ENCODE assay signal across 8 cellular contexts in the genomic region with DNA sequence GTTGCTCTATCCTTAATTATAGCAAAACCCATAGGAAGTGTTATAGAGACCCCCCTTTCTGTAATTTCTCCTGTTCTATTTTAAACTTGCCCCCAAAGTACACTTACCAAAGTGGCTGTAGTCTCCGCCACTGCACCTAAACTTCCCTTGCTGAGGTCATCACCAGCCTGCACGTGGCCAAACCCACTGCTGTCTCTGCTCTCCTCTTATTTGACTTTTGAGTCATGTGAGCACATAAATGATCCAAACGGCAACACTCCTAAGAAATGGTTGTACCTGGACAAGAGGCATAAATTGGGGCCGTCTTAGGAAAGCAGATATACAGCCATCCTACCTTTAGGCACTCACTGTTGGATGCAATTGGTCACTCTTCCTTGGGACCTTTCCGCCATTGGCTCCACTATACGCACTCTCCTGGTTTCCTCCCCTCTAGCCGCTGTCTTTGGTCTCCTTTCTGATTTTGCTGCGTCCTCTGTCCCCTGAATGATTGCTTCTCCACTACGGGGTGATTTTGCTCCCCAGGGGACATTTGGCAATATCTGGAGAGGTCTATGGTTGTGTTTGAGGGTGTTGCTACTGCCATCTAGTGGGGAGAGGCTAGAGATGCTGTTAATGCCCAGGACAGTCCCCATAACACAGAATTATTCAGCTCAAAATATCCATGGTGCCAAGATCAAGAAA. TPM values are rescaled to one million over a fixed set of nuclear protein-coding genes. Genes with fewer than 3 reads are reported as not detected.
DNase-seq lines count a peak whose midpoint lies in the region; ATAC-seq and TF ChIP-seq lines count a peak whose summit lies in the region.

No MANE protein-coding gene starts in this region.

- no peak overlapping the region for H3K27ac ChIP-seq in CD4-positive, CD25-positive, alpha-beta regulatory T cell (ENCODE audit: insufficient read depth, low read length, poor library complexity, severe bottlenecking)
- H3K27ac ChIP-seq in thoracic aorta: no peak overlapping the region

- TF ChIP-seq CTCF in NB4 (IDR thresholded peaks at IDR 0.05; ENCODE audit: low read depth, low read length) (peak; percentile 96), thoracic aorta (IDR thresholded peaks at IDR 0.05) (peak; percentile 41)

- H3K9me3 ChIP-seq in CD4-positive, CD25-positive, alpha-beta regulatory T cell (ENCODE audit: control insufficient read depth in 2 of 2, low read length in 2 of 2): no peaks in the 10 kb centered on the region
- no peaks in the 10 kb centered on the region for H3K9me3 ChIP-seq in thoracic aorta

- H3K4me1 Mint-ChIP-seq in CD4-positive, CD25-positive, alpha-beta regulatory T cell: no peaks in the 10 kb centered on the region
- H3K4me1 Mint-ChIP-seq in central memory CD8-positive, alpha-beta T cell: no peaks in the 10 kb centered on the region

- no peak overlapping the region for H3K4me3 Mint-ChIP-seq in CD4-positive, CD25-positive, alpha-beta regulatory T cell
- no peak overlapping the region for H3K4me3 Mint-ChIP-seq in central memory CD8-positive, alpha-beta T cell

- H3K27ac Mint-ChIP-seq in CD4-positive, CD25-positive, alpha-beta regulatory T cell: no peak overlapping the region
- no peak overlapping the region for H3K27ac Mint-ChIP-seq in central memory CD8-positive, alpha-beta T cell (ENCODE audit: low read depth)

- H3K4me3 ChIP-seq in CD4-positive, CD25-positive, alpha-beta regulatory T cell (ENCODE audit: low read depth, low read length): no peak overlapping the region
- H3K4me3 ChIP-seq in NB4 (ENCODE audit: low read depth, low read length) (no peak overlapping the region), thoracic aorta (no peak overlapping the region)

- H3K36me3 ChIP-seq in CD4-positive, CD25-positive, alpha-beta regulatory T cell (ENCODE audit: control insufficient read depth, insufficient read depth, low read length): no peaks in the 10 kb centered on the region
- H3K36me3 ChIP-seq in thoracic aorta: no peaks in the 10 kb centered on the region

- no peak for TF ChIP-seq POLR2A in NB4 (IDR thresholded peaks at IDR 0.05; ENCODE audit: extremely low read depth, insufficient read length)

- peak in 2 of 3 donors; percentile 53 to 68 for DNase-seq in CD4-positive, CD25-positive, alpha-beta regulatory T cell
- peak; percentile 90 for DNase-seq in NB4 (ENCODE audit: low read depth)
- peak; percentile 74 for DNase-seq in SW480 (ENCODE audit: low spot score)
- DNase-seq in central memory CD8-positive, alpha-beta T cell (ENCODE audit: low spot score in 2 of 2): no peak
- DNase-seq in left lobe of liver (ENCODE audit: low spot score): no peak
- DNase-seq in thoracic aorta (ENCODE audit: low spot score): no peak
- no peak for DNase-seq in cortex of kidney (lab: John Stamatoyannopoulos, UW)

- H3K27me3 ChIP-seq in CD4-positive, CD25-positive, alpha-beta regulatory T cell (ENCODE audit: control insufficient read depth, insufficient read depth, low read length): peaks cover 3% of the 10 kb centered on the region
- H3K27me3 ChIP-seq in thoracic aorta (replicated peaks; ENCODE audit: insufficient read depth): no peaks in the 10 kb centered on the region

- H3K36me3 Mint-ChIP-seq in CD4-positive, CD25-positive, alpha-beta regulatory T cell: no peaks in the 10 kb centered on the region
- H3K36me3 Mint-ChIP-seq in central memory CD8-positive, alpha-beta T cell (ENCODE audit: insufficient read depth): no peaks in the 10 kb centered on the region

- no peaks in the 10 kb centered on the region for H3K4me1 ChIP-seq in CD4-positive, CD25-positive, alpha-beta regulatory T cell (ENCODE audit: control insufficient read depth, insufficient read depth, low read length, poor library complexity, severe bottlenecking)
- H3K4me1 ChIP-seq in thoracic aorta (ENCODE audit: control insufficient read depth in 1 of 2, low read depth in 2 of 2): no peaks in the 10 kb centered on the region

- peak; percentile 74 to 76 for ATAC-seq in CD4-positive, CD25-positive, alpha-beta regulatory T cell (ENCODE audit: low read depth in 2 of 2)
- ATAC-seq in GM18907 (IDR thresholded peaks at IDR 0.05; ENCODE audit: unreplicated experiment) (peak; percentile 71), left lobe of liver (peak; percentile 97), thoracic aorta (ENCODE audit: insufficient number of reproducible peaks, low FRiP score, low read depth) (no peak)
- ATAC-seq in central memory CD8-positive, alpha-beta T cell (replicated peaks; ENCODE audit: extremely low read depth, poor library complexity, severe bottlenecking): peak; percentile 70

- no peaks in the 10 kb centered on the region for H3K9me3 Mint-ChIP-seq in CD4-positive, CD25-positive, alpha-beta regulatory T cell
- H3K9me3 Mint-ChIP-seq in central memory CD8-positive, alpha-beta T cell: no peaks in the 10 kb centered on the region

- peaks cover 20% of the 10 kb centered on the region for H3K27me3 Mint-ChIP-seq in CD4-positive, CD25-positive, alpha-beta regulatory T cell
- peaks cover 13% of the 10 kb centered on the region for H3K27me3 Mint-ChIP-seq in central memory CD8-positive, alpha-beta T cell

RNA-seq across cellular contexts. Expression of gene IL36G, which starts 19.2 kb away (rescaled TPM):
- not detected for total RNA-seq in CD4-positive, CD25-positive, alpha-beta regulatory T cell
- polyA plus RNA-seq in CD4-positive, CD25-positive, alpha-beta regulatory T cell: not detected
- total RNA-seq in left lobe of liver (0.20 TPM), thoracic aorta (not detected)

RNA-seq across cellular contexts. Expression of gene IL36A, which starts 46.7 kb away (rescaled TPM):
- total RNA-seq in CD4-positive, CD25-positive, alpha-beta regulatory T cell: not detected
- under 1 TPM in 3 of 4 donors, not detected in 1; 0.38 to 0.42 (median 0.42) TPM for polyA plus RNA-seq in CD4-positive, CD25-positive, alpha-beta regulatory T cell
- total RNA-seq in left lobe of liver (not detected), thoracic aorta (not detected)

RNA-seq across cellular contexts. Expression of gene IL37, which starts 47.6 kb away (rescaled TPM):
- not detected for total RNA-seq in CD4-positive, CD25-positive, alpha-beta regulatory T cell
- not detected for polyA plus RNA-seq in CD4-positive, CD25-positive, alpha-beta regulatory T cell
- total RNA-seq in left lobe of liver (not detected), thoracic aorta (not detected)

Comparison
In these comparisons a context has a peak if more than half of its experiments do, and no peak if none do; other contexts are left out.
1. DNase-seq: peak in CD4-positive, CD25-positive, alpha-beta regulatory T cell (2 of 3), NB4 (single experiment) and SW480 (single experiment); none in central memory CD8-positive, alpha-beta T cell (0 of 2), left lobe of liver (single experiment), thoracic aorta (single experiment) and cortex of kidney (single experiment).